ENCODE assay signal across 8 cellular contexts in the genomic region with DNA sequence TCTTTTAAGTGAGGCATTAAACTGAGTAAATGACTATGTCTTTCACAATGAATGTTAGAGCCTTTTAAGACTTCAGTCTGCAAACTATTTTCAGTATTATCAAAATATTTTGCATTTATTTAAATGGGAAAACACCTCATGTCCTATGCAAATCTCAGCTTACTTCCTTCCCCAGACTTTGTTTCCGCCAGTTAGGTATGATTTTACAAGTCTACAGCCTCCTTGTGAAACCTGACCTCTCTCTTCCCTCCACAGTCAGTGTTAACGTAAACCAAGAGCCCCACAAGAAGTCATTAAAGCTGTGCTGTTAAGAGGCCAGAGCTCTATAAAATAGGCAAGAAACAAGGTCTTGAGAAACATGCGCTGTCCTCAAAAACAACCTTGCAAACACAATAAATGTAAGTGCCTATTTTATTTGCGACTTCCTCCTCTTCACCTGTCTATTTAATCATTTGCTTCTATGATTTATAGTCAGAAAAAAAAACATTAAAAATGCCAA. TPM values are rescaled to one million over a fixed set of nuclear protein-coding genes. Genes with fewer than 3 reads are reported as not detected.
A peak's percentile ranks its signal among the peaks of the same experiment; 100 is the strongest.
DNase-seq lines count a peak whose midpoint lies in the region; ATAC-seq lines count a peak whose summit lies in the region.

No MANE protein-coding gene starts in this region.

- H3K27me3 Mint-ChIP-seq in T-helper 17 cell = peaks cover 22% of the 10 kb centered on the region

- H3K4me3 Mint-ChIP-seq in T-helper 17 cell = no peak overlapping the region

- H3K4me1 Mint-ChIP-seq in T-helper 17 cell = peaks cover 3% of the 10 kb centered on the region

- no peaks in the 10 kb centered on the region for H3K9me3 ChIP-seq in T-helper 17 cell (ENCODE audit: control insufficient read depth, low read length, poor library complexity, severe bottlenecking)

- peak overlapping the region; percentile 68 for H3K27ac Mint-ChIP-seq in T-helper 17 cell

- ATAC-seq in HG03060 (IDR thresholded peaks at IDR 0.05; ENCODE audit: low read depth, unreplicated experiment) = peak; percentile 82
- ATAC-seq in T-helper 17 cell = no peak

- H3K36me3 Mint-ChIP-seq in T-helper 17 cell (ENCODE audit: low read depth) = peaks cover 5% of the 10 kb centered on the region

- DNase-seq in NCI-H187 treated with DMSO at 0.1 percent for 48 hours (lab: John Stamatoyannopoulos, UW) = peak; percentile 6
- no peak for DNase-seq in NCI-H187 (lab: John Stamatoyannopoulos, UW)
- DNase-seq in T-helper 17 cell = no peak
- DNase-seq in smooth muscle cell of the brain vasculature (ENCODE audit: low read depth, low spot score) = peak; percentile 17
- no peak for DNase-seq in stimulated activated CD4-positive, alpha-beta T cell treated with anti-CD3 and anti-CD28 coated beads, Interleukin-2, amount 100 ng/mL, for 24 hours
- DNase-seq in pons (ENCODE audit: low spot score) = no peak
- no peak for DNase-seq in NCI-H2196 (lab: John Stamatoyannopoulos, UW; ENCODE audit: unreplicated experiment)

RNA-seq across cellular contexts. Expression of a gene that starts 48.3 kb away (rescaled TPM):
- total RNA-seq in T-helper 17 cell = not detected

Comparison
In these comparisons a context has a peak if more than half of its experiments do, and no peak if none do; other contexts are left out.
1. DNase-seq: peak in NCI-H187 treated with DMSO at 0.1 percent for 48 hours (single experiment) and smooth muscle cell of the brain vasculature (single experiment); none in NCI-H187 (0 of 2), T-helper 17 cell (0 of 3), stimulated activated CD4-positive, alpha-beta T cell treated with anti-CD3 and anti-CD28 coated beads, Interleukin-2, amount 100 ng/mL, for 24 hours (0 of 2), pons (single experiment) and NCI-H2196 (single experiment).